ENCODE assay signal across 8 cellular contexts in the genomic region with DNA sequence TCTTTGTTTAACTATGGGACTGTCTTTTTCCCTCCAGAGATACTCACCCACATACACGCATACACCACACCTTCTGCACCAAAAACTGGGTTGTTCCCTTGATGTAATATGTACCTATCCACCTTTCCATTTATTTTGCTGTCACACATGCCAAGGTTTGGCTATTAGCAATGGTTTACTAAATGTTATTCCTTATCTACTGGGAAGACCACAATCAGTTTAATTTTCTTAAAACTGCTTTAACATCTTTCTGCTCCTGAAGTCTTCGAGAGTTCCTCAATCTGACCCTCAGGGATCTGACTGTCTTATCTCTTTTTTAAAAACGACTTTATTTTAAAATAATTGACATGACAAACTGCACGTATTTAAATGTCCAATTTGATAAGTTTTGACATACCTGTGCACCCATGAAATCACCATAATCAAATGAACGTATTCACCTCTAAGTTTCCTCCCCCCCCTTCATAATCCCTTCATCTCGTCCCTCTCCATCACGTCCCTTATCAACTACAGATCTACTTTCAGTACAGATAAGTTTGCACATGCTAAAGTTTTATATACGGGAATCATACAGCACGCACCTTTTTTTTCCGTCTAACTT. TPM values are rescaled to one million over a fixed set of nuclear protein-coding genes. Genes with fewer than 3 reads are reported as not detected.
A peak's percentile ranks its signal among the peaks of the same experiment; 100 is the strongest.
DNase-seq lines count a peak whose midpoint lies in the region; ATAC-seq, FAIRE-seq and TF ChIP-seq lines count a peak whose summit lies in the region.

No MANE protein-coding gene starts in this region.

- WGBS in HepG2 (ENCODE audit: low lambda C conversion rate), result 37% methylated on average over 10 of the region's 10 CpGs
- WGBS in upper lobe of left lung, 2 donors, result 47 to 53% methylated on average over 10 of the region's 10 CpGs

- TF ChIP-seq RAD21 in HCT116 (IDR thresholded peaks at IDR 0.05; ENCODE audit: low read depth), result no peak
- TF ChIP-seq RAD21 in HepG2 (CRISPR knock-in tag; IDR thresholded peaks at IDR 0.05), result no peak

- intact Hi-C loops in HCT116 (cut with micrococcal nuclease) (no loop called here), HepG2 (cut with micrococcal nuclease; ENCODE audit: unreplicated experiment) (loop anchor here (5.0 kb wide), 1 partner anchor 80 kb away; a partner anchor contains a TSS)

- ATAC-seq in HCT116 (peak; percentile 16), HepG2 (peak; percentile 3; the same call in 1 of the 3 replicates), upper lobe of left lung (ENCODE audit: low FRiP score in 2 of 2) (no peak)
- ATAC-seq in activated naive CD8-positive, alpha-beta T cell treated with anti-CD3 and anti-CD28 coated beads, Interleukin-2, amount 50 U/mL, for 24 hours, result no peak

- no peaks in the 10 kb centered on the region for H3K9me2 ChIP-seq in HCT116 (ENCODE audit: insufficient read depth)

- POLR2A ChIA-PET in BJ (lab: Charles Lee) (interaction anchor here (0.5 kb wide), 1 partner anchor 21 kb away, joined by 3 read pairs; no protein-coding TSS in a partner anchor), HCT116 (lab: Charles Lee) (no interaction called here), HepG2 (lab: Yijun Ruan, JAX) (interaction anchor here (0.6 to 1.1 kb wide), 2 partner anchors 33 to 79 kb away, joined by 3 read pairs; no protein-coding TSS in a partner anchor)

- peaks cover 5 to 22% of the 10 kb centered on the region in 2 experiments; a peak in 2 of 4 replicates for H3K4me1 ChIP-seq in HCT116 (ENCODE audit: control insufficient read depth in 1 of 2, insufficient read depth in 2 of 2, low read length in 2 of 2)
- H3K4me1 ChIP-seq in HepG2 (ENCODE audit: insufficient read depth, low read length), result peaks cover 42% of the 10 kb centered on the region
- H3K4me1 ChIP-seq in upper lobe of left lung, result peaks cover 21 to 41% (median 32%) of the 10 kb centered on the region in 4 donors

- TF ChIP-seq POLR2A in HCT116 (IDR thresholded peaks at IDR 0.05; ENCODE audit: borderline replicate concordance, extremely low read depth, insufficient read depth, insufficient read length), result no peak
- TF ChIP-seq POLR2A in HepG2 (IDR thresholded peaks at IDR 0.05; ENCODE audit: insufficient read depth in 1 of 2, low read depth in 2 of 2, low read length in 2 of 2), result no peak
- no peak for TF ChIP-seq POLR2A in upper lobe of left lung (IDR thresholded peaks at IDR 0.05)

- no peaks in the 10 kb centered on the region for H3K9me3 Mint-ChIP-seq in activated naive CD8-positive, alpha-beta T cell treated with anti-CD3 and anti-CD28 coated beads, Interleukin-2, amount 50 U/mL, for 24 hours

- H3K9ac ChIP-seq in HCT116 (ENCODE audit: low read length), result peak overlapping the region; percentile 90
- peak overlapping the region; percentile 94 for H3K9ac ChIP-seq in HepG2 (ENCODE audit: insufficient read depth, low read depth, low read length)

- no peaks in the 10 kb centered on the region for H3K36me3 ChIP-seq in BJ (ENCODE audit: control insufficient read depth, insufficient read depth, low read length)
- H3K36me3 ChIP-seq in HCT116 (ENCODE audit: control insufficient read depth in 1 of 2, insufficient read depth in 2 of 2, low read length in 2 of 2), result peaks cover 3 to 5% of the 10 kb centered on the region in 2 experiments; a peak in 1 of 4 replicates
- H3K36me3 ChIP-seq in HepG2 (replicated peaks in 1 of 2; ENCODE audit: control insufficient read depth in 1 of 2, insufficient read depth in 2 of 2, low read length in 2 of 2), result no peaks in the 10 kb centered on the region
- H3K36me3 ChIP-seq in upper lobe of left lung, result peaks cover 0 to 9% (median 1%) of the 10 kb centered on the region in 4 donors

- H3K27me3 ChIP-seq in BJ (ENCODE audit: control insufficient read depth, insufficient read depth, low read length) (no peaks in the 10 kb centered on the region), HCT116 (ENCODE audit: insufficient read depth, low read length) (no peaks in the 10 kb centered on the region), HepG2 (ENCODE audit: control insufficient read depth in 1 of 2, insufficient read depth in 2 of 2, low read length in 2 of 2) (no peaks in the 10 kb centered on the region; a peak in 1 of 5 replicates), upper lobe of left lung (no peaks in the 10 kb centered on the region)

- H3K9me3 ChIP-seq in HCT116 (ENCODE audit: control insufficient read depth in 1 of 2, insufficient read depth in 1 of 2, low read depth in 1 of 2, low read length in 2 of 2) (no peaks in the 10 kb centered on the region), HepG2 (ENCODE audit: low read length) (no peaks in the 10 kb centered on the region), upper lobe of left lung (no peaks in the 10 kb centered on the region)

- TF ChIP-seq EP300 in HepG2 (IDR thresholded peaks at IDR 0.05; ENCODE audit: low read depth in 2 of 2, low read length in 2 of 2), result no peak
- no peak for TF ChIP-seq EP300 in HepG2 (CRISPR knock-in tag; IDR thresholded peaks at IDR 0.05; ENCODE audit: borderline replicate concordance)
- no peak for TF ChIP-seq EP300 in upper lobe of left lung (IDR thresholded peaks at IDR 0.05)

- TSS peak; percentile 94 for BruUV-seq in HCT116 (replicated peaks; lab: Mats Ljungman, UMichigan)
- BruUV-seq in HepG2 (replicated peaks; lab: Mats Ljungman, UMichigan), result TSS peak; percentile 95

- H3K27ac Mint-ChIP-seq in activated naive CD8-positive, alpha-beta T cell treated with anti-CD3 and anti-CD28 coated beads, Interleukin-2, amount 50 U/mL, for 24 hours, result peak overlapping the region; percentile 88

- peaks cover 28% of the 10 kb centered on the region for H3K36me3 Mint-ChIP-seq in activated naive CD8-positive, alpha-beta T cell treated with anti-CD3 and anti-CD28 coated beads, Interleukin-2, amount 50 U/mL, for 24 hours (ENCODE audit: low read depth)

- H3K79me2 ChIP-seq in HCT116 (ENCODE audit: insufficient read depth, low read length) (peaks cover 41% of the 10 kb centered on the region), HepG2 (ENCODE audit: insufficient read depth, low read length) (peaks cover 38% of the 10 kb centered on the region)

- no peaks in the 10 kb centered on the region for H3K27me3 Mint-ChIP-seq in activated naive CD8-positive, alpha-beta T cell treated with anti-CD3 and anti-CD28 coated beads, Interleukin-2, amount 50 U/mL, for 24 hours

- DNase-seq in BJ (ENCODE audit: low read depth), result no peak
- no peak for DNase-seq in HCT116 (ENCODE audit: low read depth, low spot score)
- DNase-seq in activated naive CD8-positive, alpha-beta T cell treated with anti-CD3 and anti-CD28 coated beads, Interleukin-2, amount 50 U/mL, for 24 hours, result no peak
- no peak for DNase-seq in HepG2 (ENCODE audit: low spot score)
- no peak for DNase-seq in upper lobe of left lung
- no peak for DNase-seq in hepatic stellate cell (ENCODE audit: low spot score)
- no peak for DNase-seq in DMS 273 (lab: John Stamatoyannopoulos, UW; ENCODE audit: unreplicated experiment)
- no peak for DNase-seq in D721Med (ENCODE audit: insufficient read length, low spot score)

- TF ChIP-seq CTCF in BJ (IDR thresholded peaks at IDR 0.05; ENCODE audit: insufficient read depth, low read depth, low read length) (no peak), HCT116 (IDR thresholded peaks at IDR 0.05 in 2 of 3, conservative IDR thresholded peaks at IDR 0.05 in 1 of 3; ENCODE audit: borderline replicate concordance in 1 of 3, insufficient read depth in 1 of 3, low read depth in 2 of 3, low read length in 2 of 3) (no peak), HepG2 (CRISPR knock-in tag; IDR thresholded peaks at IDR 0.05) (no peak), upper lobe of left lung (IDR thresholded peaks at IDR 0.05) (no peak), D721Med (IDR thresholded peaks at IDR 0.05; ENCODE audit: insufficient read depth, missing control alignments) (no peak)

- in situ Hi-C loops in HepG2 (cut with HindIII; ENCODE audit: extremely low pct_ligation_motif_present, low pct_unique_long_range_greater_than_20kb), result no loop called here

- H2AFZ ChIP-seq in HCT116 (ENCODE audit: low read depth, low read length, poor library complexity, severe bottlenecking) (no peak overlapping the region), HepG2 (ENCODE audit: low read length) (peak overlapping the region; percentile 90)

- RAD21 ChIA-PET in HCT116 (lab: Charles Lee; ENCODE audit: low non-redundant PET in 1 of 2, low total read pairs in 2 of 2, uncharacterized antibody in 2 of 2, unreplicated experiment in 2 of 2), result no interaction called here

- H3K4me3 ChIP-seq in BJ (ENCODE audit: low read depth, low read length) (peak overlapping the region; percentile 79), HCT116 (replicated peaks in 1 of 2; ENCODE audit: low read depth in 1 of 2, low read length in 2 of 2) (peak overlapping the region; percentile 93 to 96), HepG2 (replicated peaks in 1 of 3; ENCODE audit: insufficient read depth in 1 of 3, low read depth in 2 of 3, low read length in 3 of 3) (peak overlapping the region; percentile 65 to 90 (median 86)), upper lobe of left lung (peak overlapping the region in 3 of 4 donors; percentile 77 to 96 (median 82))

- peak overlapping the region; percentile 98 for H3K4me3 Mint-ChIP-seq in activated naive CD8-positive, alpha-beta T cell treated with anti-CD3 and anti-CD28 coated beads, Interleukin-2, amount 50 U/mL, for 24 hours

- H3K27ac ChIP-seq in HCT116 (ENCODE audit: low read depth, low read length), result peak overlapping the region; percentile 97
- peak overlapping the region; percentile 94 for H3K27ac ChIP-seq in HepG2 (ENCODE audit: extremely low read length, insufficient read depth, low read length)
- peak overlapping the region; percentile 92 to 97 (median 94) for H3K27ac ChIP-seq in upper lobe of left lung

- FAIRE-seq in HepG2 (lab: Jason Lieb, UNC) (no peak), D721Med (lab: Jason Lieb, UNC) (no peak)

- peak overlapping the region; percentile 71 for H3K4me2 ChIP-seq in HCT116 (ENCODE audit: low read length)
- H3K4me2 ChIP-seq in HepG2 (ENCODE audit: low read depth, low read length), result peak overlapping the region; percentile 88

- CTCF ChIA-PET in BJ (lab: Yijun Ruan, JAX), result no interaction called here
- CTCF ChIA-PET in HCT116 (lab: Charles Lee), result no interaction called here
- CTCF ChIA-PET in HepG2 (lab: Yijun Ruan, JAX; ENCODE audit: low intra/inter-chr PET ratio, low total read pairs), result no interaction called here

- no peaks in the 10 kb centered on the region for H4K20me1 ChIP-seq in HCT116 (ENCODE audit: insufficient read depth)
- peaks cover 6% of the 10 kb centered on the region; the same call in 1 of the 2 replicates for H4K20me1 ChIP-seq in HepG2 (ENCODE audit: insufficient read depth, low read length)

- H3K4me1 Mint-ChIP-seq in activated naive CD8-positive, alpha-beta T cell treated with anti-CD3 and anti-CD28 coated beads, Interleukin-2, amount 50 U/mL, for 24 hours, result peaks cover 50% of the 10 kb centered on the region

RNA-seq across cellular contexts. Expression of a gene that starts 0.8 kb away (rescaled TPM):
- 9.9 and 22.9 TPM in 2 replicates for polyA plus RNA-seq in BJ (2011; rRNA removed)
- 16.2 and 19.6 TPM in 2 replicates for polyA minus RNA-seq in BJ (2011; rRNA and poly(A)+ RNA removed)
- total RNA-seq in HCT116 (2021; ENCODE audit: unreplicated experiment), result 26.3 TPM
- polyA plus RNA-seq in HCT116 (2012), result 4.0 and 6.4 TPM in 2 replicates
- 31.7 and 36.0 TPM in 2 replicates for total RNA-seq in HepG2 (2016; rRNA removed; fragmentation: Illumina TruSeq; extraction: Trizol)
- 20.0 and 27.4 TPM in 2 replicates for total RNA-seq in HepG2 (2016; cell fraction: cytosol; rRNA removed; fragmentation: Illumina TruSeq; extraction: Trizol; ENCODE audit: low read depth)
- 29.5 and 34.2 TPM in 2 replicates for total RNA-seq in HepG2 (2016; cell fraction: insoluble cytoplasmic fraction; rRNA removed; fragmentation: Illumina TruSeq; extraction: Trizol)
- total RNA-seq in HepG2 (2016; cell fraction: membrane; rRNA removed; fragmentation: Illumina TruSeq; extraction: Trizol), result 13.8 and 21.5 TPM in 2 replicates
- total RNA-seq in HepG2 (2016; cell fraction: nucleus; rRNA removed; fragmentation: Illumina TruSeq; extraction: Trizol), result 55.5 and 65.2 TPM in 2 replicates
- 10.3 and 11.0 TPM in 2 replicates for polyA plus RNA-seq in HepG2 (2011; rRNA removed)
- polyA plus RNA-seq in HepG2 (2011; cell fraction: cytosol; rRNA removed), result 2.5 and 5.2 TPM in 2 replicates
- polyA plus RNA-seq in HepG2 (2011; cell fraction: nucleus; rRNA removed), result 13.1 and 16.3 TPM in 2 replicates
- polyA plus RNA-seq in HepG2 (2012), result 13.3 and 15.9 TPM in 2 replicates
- 0.60 and 0.96 TPM in 2 replicates for polyA plus RNA-seq in HepG2 (2016; cell fraction: cytosol; fragmentation: Illumina TruSeq; extraction: Trizol; ENCODE audit: low read depth)
- 20.5 and 21.0 TPM in 2 replicates for polyA plus RNA-seq in HepG2 (2016; cell fraction: insoluble cytoplasmic fraction; fragmentation: Illumina TruSeq; extraction: Trizol; ENCODE audit: low read depth)
- polyA plus RNA-seq in HepG2 (2016; cell fraction: membrane; fragmentation: Illumina TruSeq; extraction: Trizol; ENCODE audit: low read depth), result 3.7 and 4.0 TPM in 2 replicates
- 39.3 and 41.4 TPM in 2 replicates for polyA plus RNA-seq in HepG2 (2016; cell fraction: nucleus; fragmentation: Illumina TruSeq; extraction: Trizol; ENCODE audit: insufficient read depth, low read depth)
- polyA minus RNA-seq in HepG2 (2011; rRNA and poly(A)+ RNA removed; ENCODE audit: low replicate concordance), result 10.4 and 25.6 TPM in 2 replicates
- 12.9 and 15.3 TPM in 2 replicates for polyA minus RNA-seq in HepG2 (2011; cell fraction: cytosol; rRNA and poly(A)+ RNA removed)
- 95.0 and 116 TPM in 2 replicates for polyA minus RNA-seq in HepG2 (2011; cell fraction: nucleus; rRNA and poly(A)+ RNA removed)
- 10 to 100 TPM; 31.4 to 74.3 (median 37.3) TPM for total RNA-seq in upper lobe of left lung

Comparison
In these comparisons a context has a peak if more than half of its experiments do, and no peak if none do; other contexts are left out.
1. ATAC-seq: peak in HCT116 (single experiment) and HepG2 (single experiment); none in activated naive CD8-positive, alpha-beta T cell treated with anti-CD3 and anti-CD28 coated beads, Interleukin-2, amount 50 U/mL, for 24 hours (single experiment) and upper lobe of left lung (0 of 2).
2. Peak in every context shown above with its lines, with median percentiles within 50 percentile points of each other: H3K4me3 ChIP-seq and H3K27ac ChIP-seq.